Comparison of ENCODE assay signal across 8 cellular contexts in genomic region chr13:40613192-40613818, GRCh38. TPM values are rescaled to one million over a fixed set of nuclear protein-coding genes. Genes with fewer than 3 reads are reported as not detected.
DNase-seq lines count a peak whose midpoint lies in the region; ATAC-seq and TF ChIP-seq lines count a peak whose summit lies in the region.

No MANE protein-coding gene starts in this region.

- H3K36me3 Mint-ChIP-seq in T-helper 17 cell (ENCODE audit: low read depth): peaks cover 9% of the 10 kb centered on the region
- H3K36me3 Mint-ChIP-seq in dendritic cell treated with granulocyte-macrophage colony-stimulating factor and Interleukin-4, amounts not matched to agents 40 ng/mL and 50 ng/mL, for 4 days (ENCODE audit: low read depth): no peaks in the 10 kb centered on the region

- ATAC-seq in GM18520 (IDR thresholded peaks at IDR 0.05; ENCODE audit: unreplicated experiment) (peak; percentile 58), HG02678 (IDR thresholded peaks at IDR 0.05; ENCODE audit: unreplicated experiment) (peak; percentile 87), T-helper 17 cell (peak; percentile 86), psoas muscle (peak in 2 of 4 donors; percentile 16 to 18), esophagus mucosa (no peak), GM21360 (IDR thresholded peaks at IDR 0.05; ENCODE audit: unreplicated experiment) (no peak)

- H3K9me3 ChIP-seq in T-helper 17 cell (ENCODE audit: control insufficient read depth, low read length, poor library complexity, severe bottlenecking): no peaks in the 10 kb centered on the region
- no peaks in the 10 kb centered on the region for H3K9me3 ChIP-seq in psoas muscle

- H3K27ac Mint-ChIP-seq in T-helper 17 cell: peak overlapping the region; percentile 97
- H3K27ac Mint-ChIP-seq in dendritic cell treated with granulocyte-macrophage colony-stimulating factor and Interleukin-4, amounts not matched to agents 40 ng/mL and 50 ng/mL, for 4 days: peak overlapping the region; percentile 28

- H3K4me1 Mint-ChIP-seq in T-helper 17 cell: peaks cover 75% of the 10 kb centered on the region
- H3K4me1 Mint-ChIP-seq in dendritic cell treated with granulocyte-macrophage colony-stimulating factor and Interleukin-4, amounts not matched to agents 40 ng/mL and 50 ng/mL, for 4 days (ENCODE audit: low read depth): peaks cover 49% of the 10 kb centered on the region

- no peaks in the 10 kb centered on the region for H3K27me3 ChIP-seq in psoas muscle (ENCODE audit: insufficient read depth in 3 of 3, low read length in 2 of 3)

- WGBS in psoas muscle, 3 donors: 20 to 39% (median 25%) methylated on average over 7 of the region's 7 CpGs

- intact Hi-C loops in dendritic cell treated with granulocyte-macrophage colony-stimulating factor and Interleukin-4, amounts not matched to agents 40 ng/mL and 50 ng/mL, for 4 days (cut with micrococcal nuclease): loop anchor here (10.0 kb wide), 1 partner anchor 51 kb away; the partner anchor contains the start of gene FOXO1
- intact Hi-C loops in psoas muscle (cut with DNase I): no loop called here

- H3K36me3 ChIP-seq in psoas muscle (ENCODE audit: insufficient read depth in 1 of 2, low read depth in 1 of 2): peaks cover 0 to 3% of the 10 kb centered on the region in 2 donors

- no peak for TF ChIP-seq CTCF in psoas muscle (IDR thresholded peaks at IDR 0.05)

- no peaks in the 10 kb centered on the region for H3K9me3 Mint-ChIP-seq in dendritic cell treated with granulocyte-macrophage colony-stimulating factor and Interleukin-4, amounts not matched to agents 40 ng/mL and 50 ng/mL, for 4 days

- H3K4me3 ChIP-seq in psoas muscle: no peak overlapping the region

- peaks cover 100% of the 10 kb centered on the region for H3K4me1 ChIP-seq in psoas muscle

- H3K27ac ChIP-seq in psoas muscle: peak overlapping the region; percentile 71

- DNase-seq in T-helper 17 cell (peak; percentile 30 to 41 (median 41)), psoas muscle (no peak), NCI-H1417 (lab: John Stamatoyannopoulos, UW) (no peak)

- peak overlapping the region; percentile 91 for H3K4me3 Mint-ChIP-seq in T-helper 17 cell
- H3K4me3 Mint-ChIP-seq in dendritic cell treated with granulocyte-macrophage colony-stimulating factor and Interleukin-4, amounts not matched to agents 40 ng/mL and 50 ng/mL, for 4 days: peak overlapping the region; percentile 14

- no peaks in the 10 kb centered on the region for H3K27me3 Mint-ChIP-seq in T-helper 17 cell
- H3K27me3 Mint-ChIP-seq in dendritic cell treated with granulocyte-macrophage colony-stimulating factor and Interleukin-4, amounts not matched to agents 40 ng/mL and 50 ng/mL, for 4 days: no peaks in the 10 kb centered on the region

RNA-seq across cellular contexts. Expression of gene FOXO1, which starts 53.1 kb away (rescaled TPM):
- 10 to 100 TPM; 72.9 to 86.1 TPM for total RNA-seq in T-helper 17 cell
- total RNA-seq in psoas muscle: 100 to 1,000 TPM in 2 of 4 donors, 10 to 100 TPM in 2; 54.3 to 160 (median 91.1) TPM
- 10 to 100 TPM; 23.8 to 83.2 (median 68.3) TPM for polyA plus RNA-seq in psoas muscle
- 8.0 TPM for total RNA-seq in esophagus mucosa

Comparison
In these comparisons a context has a peak if more than half of its experiments do, and no peak if none do; other contexts are left out.
1. ATAC-seq: peak in GM18520 (single experiment), HG02678 (single experiment) and T-helper 17 cell (single experiment); none in esophagus mucosa (single experiment) and GM21360 (single experiment).
2. DNase-seq: peak in T-helper 17 cell (3 of 3); none in psoas muscle (0 of 2) and NCI-H1417 (0 of 3).